In genomic region chr20:49914310-49915117, GRCh38 we compare ENCODE assay signal across 8 cellular contexts. TPM values are rescaled to one million over a fixed set of nuclear protein-coding genes. Genes with fewer than 3 reads are reported as not detected.
A peak's percentile ranks its signal among the peaks of the same experiment; 100 is the strongest.
DNase-seq lines count a peak whose midpoint lies in the region; ATAC-seq, FAIRE-seq and TF ChIP-seq lines count a peak whose summit lies in the region.

No MANE protein-coding gene starts in this region.

- peaks cover 27 to 48% (median 39%) of the 10 kb centered on the region in 4 donors for H3K4me1 ChIP-seq in upper lobe of left lung

- H3K4me3 ChIP-seq in bronchial epithelial cell (ENCODE audit: low read depth, low read length), result peak overlapping the region; percentile 91
- H3K4me3 ChIP-seq in upper lobe of left lung, result peak overlapping the region; percentile 78 to 95 (median 84)

- H3K36me3 Mint-ChIP-seq in memory B cell, result peaks cover 3% of the 10 kb centered on the region

- ATAC-seq in memory B cell (ENCODE audit: low read depth), result peak; percentile 4
- no peak for ATAC-seq in upper lobe of left lung (ENCODE audit: low FRiP score in 2 of 2)

- H3K9me3 Mint-ChIP-seq in memory B cell, result no peaks in the 10 kb centered on the region

- no peaks in the 10 kb centered on the region for H3K27me3 Mint-ChIP-seq in memory B cell

- H3K4me1 Mint-ChIP-seq in memory B cell, result peaks cover 20% of the 10 kb centered on the region

- TF ChIP-seq EP300 in upper lobe of left lung (IDR thresholded peaks at IDR 0.05), result no peak

- H3K36me3 ChIP-seq in bronchial epithelial cell (ENCODE audit: control insufficient read depth, insufficient read depth, low read length), result peaks cover 2% of the 10 kb centered on the region
- H3K36me3 ChIP-seq in upper lobe of left lung, result peaks cover 0 to 9% (median 3%) of the 10 kb centered on the region in 4 donors

- DNase-seq in SIG-M5 treated with dmso at 0.1 percent for 504 hours (lab: John Stamatoyannopoulos, UW; ENCODE audit: unreplicated experiment) (peak; percentile 44), SIG-M5 (lab: John Stamatoyannopoulos, UW) (no peak), M059J (ENCODE audit: low read depth) (peak; percentile 46), bronchial epithelial cell (ENCODE audit: low read depth) (peak; percentile 45), memory B cell (ENCODE audit: low spot score in 2 of 2) (no peak), upper lobe of left lung (no peak), ureter (ENCODE audit: low spot score) (no peak)
- no peak for DNase-seq in stimulated activated naive CD4-positive, alpha-beta T cell treated with Interleukin-2 at 50 U/mL for 16 hours (lab: John Stamatoyannopoulos, UW)

- no peak for TF ChIP-seq POLR2A in upper lobe of left lung (IDR thresholded peaks at IDR 0.05)

- TF ChIP-seq CTCF in bronchial epithelial cell (IDR thresholded peaks at IDR 0.05; ENCODE audit: insufficient read depth, low read length, severe bottlenecking) (no peak), upper lobe of left lung (IDR thresholded peaks at IDR 0.05) (no peak)

- H3K9me3 ChIP-seq in upper lobe of left lung, result no peaks in the 10 kb centered on the region

- FAIRE-seq in bronchial epithelial cell (lab: Jason Lieb, UNC), result no peak

- 5 to 14% methylated on average over 12 to 19 of the region's 19 CpGs for WGBS in upper lobe of left lung, 2 donors

- peak overlapping the region; percentile 100 for H3K27ac Mint-ChIP-seq in memory B cell

- H3K4me3 Mint-ChIP-seq in memory B cell, result peak overlapping the region; percentile 99

- H3K27ac ChIP-seq in upper lobe of left lung, result peak overlapping the region; percentile 96 to 99 (median 98)

- H3K27me3 ChIP-seq in bronchial epithelial cell (ENCODE audit: control insufficient read depth, insufficient read depth, low read length), result no peaks in the 10 kb centered on the region
- H3K27me3 ChIP-seq in upper lobe of left lung, result no peaks in the 10 kb centered on the region

RNA-seq across cellular contexts. Expression of gene SPATA2, which starts 0.8 kb away (rescaled TPM):
- total RNA-seq in M059J (2014; rRNA removed; shearing (Covaris generic)), result 4.1 and 8.3 TPM in 2 replicates
- total RNA-seq in bronchial epithelial cell, result 0.79 and 1.0 TPM in 2 replicates
- 1 to 10 TPM; 5.1 to 9.4 (median 6.4) TPM for total RNA-seq in upper lobe of left lung
- total RNA-seq in ureter, result 8.0 TPM

RNA-seq across cellular contexts. Expression of gene RNF114, which starts 21.7 kb away (rescaled TPM):
- total RNA-seq in M059J (2014; rRNA removed; shearing (Covaris generic)), result 372 and 527 TPM in 2 replicates
- total RNA-seq in bronchial epithelial cell (28.2 and 67.1 TPM in 2 replicates), upper lobe of left lung (100 to 1,000 TPM in 4 of 6 donors, 10 to 100 TPM in 2; 72.4 to 248 (median 173) TPM), ureter (68.7 TPM)

Comparison
In these comparisons a context has a peak if more than half of its experiments do, and no peak if none do; other contexts are left out.
1. DNase-seq: peak in SIG-M5 treated with dmso at 0.1 percent for 504 hours (single experiment), M059J (single experiment) and bronchial epithelial cell (single experiment); none in SIG-M5 (single experiment), memory B cell (0 of 2), upper lobe of left lung (0 of 2), ureter (single experiment) and stimulated activated naive CD4-positive, alpha-beta T cell treated with Interleukin-2 at 50 U/mL for 16 hours (single experiment).